ENCODE assay signal across 26 cellular contexts in the genomic region with DNA sequence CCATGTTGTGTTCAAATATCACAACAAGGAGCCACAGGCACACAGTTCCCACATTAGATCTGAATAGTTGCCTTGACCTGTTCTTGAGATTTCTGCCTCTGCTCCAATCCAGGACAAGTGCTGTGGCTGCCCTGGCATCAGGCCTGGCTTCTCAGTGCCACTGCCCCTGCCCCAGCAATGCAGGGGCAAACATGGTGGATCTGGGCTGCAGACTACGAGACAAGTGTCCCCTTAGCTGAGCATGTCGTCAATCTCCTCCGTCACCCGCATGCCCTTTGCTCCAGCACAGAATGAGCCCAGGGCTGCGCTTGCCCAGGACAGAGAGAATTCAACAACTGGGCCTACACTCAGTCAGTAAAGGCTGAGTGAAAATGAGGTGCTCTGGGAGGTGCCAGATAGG.
"Had no signal": no experiment of that assay in that cellular context is flagged by ENCODE, and none has a peak within 500 bp of the region (broad histone marks: within the 10 kb centered on the region; RNA-seq: fewer than 3 reads in every experiment).

No MANE protein-coding gene starts in this region.

- ATAC-seq: activated naive CD4-positive, alpha-beta T cell treated with anti-CD3 and anti-CD28 coated beads, Interleukin-2, amount 50 U/mL, for 72 hours; activated naive CD8-positive, alpha-beta T cell treated with anti-CD3 and anti-CD28 coated beads, Interleukin-2, amount 50 U/mL, for 24 hours; body of pancreas; PC-3 had no signal

- H3K9me3 ChIP-seq: ascending aorta, body of pancreas had no signal

- DNase-seq: activated B cell treated with CpG ODN at 0.5 μM for 24 hours; activated CD4-positive, alpha-beta memory T cell treated with anti-CD3 and anti-CD28 coated beads for 36 hours; activated CD4-positive, alpha-beta T cell treated with anti-CD3 and anti-CD28 coated beads, Interleukin-2, amount 10 ng/mL, durations not matched to agents 7 days and 5 days; activated CD8-positive, alpha-beta memory T cell treated with anti-CD3 and anti-CD28 coated beads for 24 hours; activated effector memory CD4-positive, alpha-beta T cell treated with anti-CD3 and anti-CD28 coated beads, Interleukin-2, amount 50 U/mL, for 16 hours; activated naive CD4-positive, alpha-beta T cell treated with Interleukin-2 at 50 U/mL for 16 hours; activated naive CD8-positive, alpha-beta T cell treated with anti-CD3 and anti-CD28 coated beads, Interleukin-2, amount 50 U/mL, for 24 hours; activated T-cell treated with anti-CD3 and anti-CD28 coated beads, Interleukin-2, amount 50 U/mL, for 4 hours; amniotic stem cell; body of pancreas; NCI-H1092; NCI-H1417 treated with DMSO at 0.1 percent for 48 hours; NCI-H1694; NCI-H2029; NCI-H345; NCI-H510A; NCI-H69; PC-3; SIG-M5; T-helper 2 cell; T1000 had no signal

- H3K27me3 ChIP-seq: ascending aorta, body of pancreas had no signal

- H3K4me3 ChIP-seq: ascending aorta, body of pancreas had no signal

- H3K36me3 ChIP-seq: ascending aorta had no signal

- H3K27ac ChIP-seq: ascending aorta, body of pancreas, KMS-11 had no signal

- FAIRE-seq: bronchial epithelial cell, TTC549 had no signal

- H3K4me1 ChIP-seq: body of pancreas had no signal

- H3K9ac ChIP-seq: KMS-11 had no signal
